ENCODE assay signal across 9 cellular contexts in genomic region chr3:42936157-42936981, GRCh38. TPM values are rescaled to one million over a fixed set of nuclear protein-coding genes. Genes with fewer than 3 reads are reported as not detected.
A peak's percentile ranks its signal among the peaks of the same experiment; 100 is the strongest.
DNase-seq lines count a peak whose midpoint lies in the region; ATAC-seq and TF ChIP-seq lines count a peak whose summit lies in the region.
"Had no signal": no experiment of that assay in that cellular context is flagged by ENCODE, and none has a peak within 500 bp of the region (broad histone marks: within the 10 kb centered on the region; RNA-seq: fewer than 3 reads in every experiment).

No MANE protein-coding gene starts in this region.

- no peak for ATAC-seq in activated naive CD8-positive, alpha-beta T cell treated with anti-CD3 and anti-CD28 coated beads, Interleukin-2, amount 50 U/mL, for 24 hours
- ATAC-seq in upper lobe of right lung (peak; percentile 37), HG02798 (IDR thresholded peaks at IDR 0.05; ENCODE audit: poor library complexity, unreplicated experiment) (no peak), GM21717 (IDR thresholded peaks at IDR 0.05; ENCODE audit: unreplicated experiment) (no peak)

- intact Hi-C loops in upper lobe of right lung (cut with DNase I): no loop called here

- H3K27me3 ChIP-seq in muscle layer of colon (ENCODE audit: control insufficient read depth in 1 of 2, insufficient read depth in 2 of 2, low read length in 2 of 2): no peaks in the 10 kb centered on the region
- H3K27me3 ChIP-seq in upper lobe of right lung: no peaks in the 10 kb centered on the region

- H3K4me1 ChIP-seq in muscle layer of colon (ENCODE audit: insufficient read depth, low read length) (no peaks in the 10 kb centered on the region), upper lobe of right lung (no peaks in the 10 kb centered on the region)

- H3K27ac ChIP-seq in muscle layer of colon (ENCODE audit: low read depth, low read length): no peak overlapping the region
- no peak overlapping the region for H3K27ac ChIP-seq in upper lobe of right lung

- no peaks in the 10 kb centered on the region for H3K9me3 ChIP-seq in muscle layer of colon (ENCODE audit: low read length)
- H3K9me3 ChIP-seq in upper lobe of right lung: no peaks in the 10 kb centered on the region

- H3K27me3 Mint-ChIP-seq in activated naive CD8-positive, alpha-beta T cell: no peaks in the 10 kb centered on the region
- no peaks in the 10 kb centered on the region for H3K27me3 Mint-ChIP-seq in activated naive CD8-positive, alpha-beta T cell treated with anti-CD3 and anti-CD28 coated beads, Interleukin-2, amount 50 U/mL, for 24 hours

- peaks cover 5% of the 10 kb centered on the region for H3K36me3 Mint-ChIP-seq in activated naive CD8-positive, alpha-beta T cell
- H3K36me3 Mint-ChIP-seq in activated naive CD8-positive, alpha-beta T cell treated with anti-CD3 and anti-CD28 coated beads, Interleukin-2, amount 50 U/mL, for 24 hours (ENCODE audit: low read depth): no peaks in the 10 kb centered on the region

- no peak overlapping the region for H3K27ac Mint-ChIP-seq in activated naive CD8-positive, alpha-beta T cell
- H3K27ac Mint-ChIP-seq in activated naive CD8-positive, alpha-beta T cell treated with anti-CD3 and anti-CD28 coated beads, Interleukin-2, amount 50 U/mL, for 24 hours: no peak overlapping the region

- no peaks in the 10 kb centered on the region for H3K9me3 Mint-ChIP-seq in activated naive CD8-positive, alpha-beta T cell (ENCODE audit: low read depth)
- H3K9me3 Mint-ChIP-seq in activated naive CD8-positive, alpha-beta T cell treated with anti-CD3 and anti-CD28 coated beads, Interleukin-2, amount 50 U/mL, for 24 hours: no peaks in the 10 kb centered on the region

- TF ChIP-seq CTCF in epithelial cell of esophagus (IDR thresholded peaks at IDR 0.05; ENCODE audit: insufficient read depth, low read depth, low read length, missing control alignments): no peak
- no peak for TF ChIP-seq CTCF in upper lobe of right lung (IDR thresholded peaks at IDR 0.05)

- no peak for DNase-seq in activated naive CD8-positive, alpha-beta T cell treated with anti-CD3 and anti-CD28 coated beads, Interleukin-2, amount 50 U/mL, for 24 hours
- peak; percentile 46 for DNase-seq in epithelial cell of esophagus (ENCODE audit: low read depth)
- DNase-seq in upper lobe of right lung: peak; percentile 65
- no peak for DNase-seq in MV-4-11 (lab: John Stamatoyannopoulos, UW)
- DNase-seq: NCI-H187 treated with DMSO at 0.1 percent for 48 hours had no signal

- peak overlapping the region; percentile 35 for H3K4me3 Mint-ChIP-seq in activated naive CD8-positive, alpha-beta T cell
- H3K4me3 Mint-ChIP-seq in activated naive CD8-positive, alpha-beta T cell treated with anti-CD3 and anti-CD28 coated beads, Interleukin-2, amount 50 U/mL, for 24 hours: no peak overlapping the region

- H3K4me3 ChIP-seq in epithelial cell of esophagus (ENCODE audit: low read length) (peak overlapping the region; percentile 46), muscle layer of colon (ENCODE audit: low read depth in 1 of 2, low read length in 2 of 2) (peak overlapping the region; percentile 41 to 46), upper lobe of right lung (peak overlapping the region; percentile 40)

- H3K36me3 ChIP-seq in muscle layer of colon (ENCODE audit: insufficient read depth, low read length) (no peaks in the 10 kb centered on the region), upper lobe of right lung (no peaks in the 10 kb centered on the region)

- H3K9ac ChIP-seq in muscle layer of colon (ENCODE audit: low read length): no peak overlapping the region

- peaks cover 26% of the 10 kb centered on the region for H3K4me1 Mint-ChIP-seq in activated naive CD8-positive, alpha-beta T cell (ENCODE audit: low read depth)
- peaks cover 12% of the 10 kb centered on the region for H3K4me1 Mint-ChIP-seq in activated naive CD8-positive, alpha-beta T cell treated with anti-CD3 and anti-CD28 coated beads, Interleukin-2, amount 50 U/mL, for 24 hours

RNA-seq across cellular contexts. Expression of gene ZNF662, which starts 30.4 kb away (rescaled TPM):
- total RNA-seq in upper lobe of right lung: 9.6 TPM

RNA-seq across cellular contexts. Expression of gene GASK1A, which starts 42.7 kb away (rescaled TPM):
- 3.9 TPM for total RNA-seq in upper lobe of right lung

Comparison
In these comparisons a context has a peak if more than half of its experiments do, and no peak if none do; other contexts are left out.
1. DNase-seq: peak in epithelial cell of esophagus (single experiment) and upper lobe of right lung (single experiment); none in activated naive CD8-positive, alpha-beta T cell treated with anti-CD3 and anti-CD28 coated beads, Interleukin-2, amount 50 U/mL, for 24 hours (single experiment) and MV-4-11 (single experiment).
2. Peak in every context shown above with its lines, with median percentiles within 50 percentile points of each other: H3K4me3 ChIP-seq.